Comparison of ENCODE assay signal across 1 cellular context in the genomic region with DNA sequence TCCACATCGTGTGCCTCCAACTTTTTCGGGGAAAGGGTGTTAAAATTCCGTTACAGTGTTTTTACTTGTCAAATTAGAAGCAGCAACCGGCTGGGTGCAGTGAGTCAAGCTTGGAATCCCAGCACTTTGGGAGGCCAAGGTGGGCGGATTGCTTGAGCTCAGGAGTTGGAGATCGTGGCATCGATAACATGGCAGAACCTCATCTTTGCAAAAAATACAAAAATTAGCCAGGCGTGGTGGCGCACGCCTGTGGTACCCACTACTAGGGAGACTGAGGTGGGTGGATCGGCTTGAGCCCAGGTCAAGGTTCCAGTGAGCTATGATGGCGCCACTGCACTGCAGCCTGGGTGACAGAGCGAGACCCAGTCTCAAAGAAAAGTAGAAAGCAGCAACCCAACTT.
TF ChIP-seq lines count a peak whose summit lies in the region.

No MANE protein-coding gene starts in this region.

TF ChIP-seq in GM23338, 12 proteins besides CTCF, POLR2A, EP300 and RAD21 (continued from another document):
- TF ChIP-seq, protein P1, sequence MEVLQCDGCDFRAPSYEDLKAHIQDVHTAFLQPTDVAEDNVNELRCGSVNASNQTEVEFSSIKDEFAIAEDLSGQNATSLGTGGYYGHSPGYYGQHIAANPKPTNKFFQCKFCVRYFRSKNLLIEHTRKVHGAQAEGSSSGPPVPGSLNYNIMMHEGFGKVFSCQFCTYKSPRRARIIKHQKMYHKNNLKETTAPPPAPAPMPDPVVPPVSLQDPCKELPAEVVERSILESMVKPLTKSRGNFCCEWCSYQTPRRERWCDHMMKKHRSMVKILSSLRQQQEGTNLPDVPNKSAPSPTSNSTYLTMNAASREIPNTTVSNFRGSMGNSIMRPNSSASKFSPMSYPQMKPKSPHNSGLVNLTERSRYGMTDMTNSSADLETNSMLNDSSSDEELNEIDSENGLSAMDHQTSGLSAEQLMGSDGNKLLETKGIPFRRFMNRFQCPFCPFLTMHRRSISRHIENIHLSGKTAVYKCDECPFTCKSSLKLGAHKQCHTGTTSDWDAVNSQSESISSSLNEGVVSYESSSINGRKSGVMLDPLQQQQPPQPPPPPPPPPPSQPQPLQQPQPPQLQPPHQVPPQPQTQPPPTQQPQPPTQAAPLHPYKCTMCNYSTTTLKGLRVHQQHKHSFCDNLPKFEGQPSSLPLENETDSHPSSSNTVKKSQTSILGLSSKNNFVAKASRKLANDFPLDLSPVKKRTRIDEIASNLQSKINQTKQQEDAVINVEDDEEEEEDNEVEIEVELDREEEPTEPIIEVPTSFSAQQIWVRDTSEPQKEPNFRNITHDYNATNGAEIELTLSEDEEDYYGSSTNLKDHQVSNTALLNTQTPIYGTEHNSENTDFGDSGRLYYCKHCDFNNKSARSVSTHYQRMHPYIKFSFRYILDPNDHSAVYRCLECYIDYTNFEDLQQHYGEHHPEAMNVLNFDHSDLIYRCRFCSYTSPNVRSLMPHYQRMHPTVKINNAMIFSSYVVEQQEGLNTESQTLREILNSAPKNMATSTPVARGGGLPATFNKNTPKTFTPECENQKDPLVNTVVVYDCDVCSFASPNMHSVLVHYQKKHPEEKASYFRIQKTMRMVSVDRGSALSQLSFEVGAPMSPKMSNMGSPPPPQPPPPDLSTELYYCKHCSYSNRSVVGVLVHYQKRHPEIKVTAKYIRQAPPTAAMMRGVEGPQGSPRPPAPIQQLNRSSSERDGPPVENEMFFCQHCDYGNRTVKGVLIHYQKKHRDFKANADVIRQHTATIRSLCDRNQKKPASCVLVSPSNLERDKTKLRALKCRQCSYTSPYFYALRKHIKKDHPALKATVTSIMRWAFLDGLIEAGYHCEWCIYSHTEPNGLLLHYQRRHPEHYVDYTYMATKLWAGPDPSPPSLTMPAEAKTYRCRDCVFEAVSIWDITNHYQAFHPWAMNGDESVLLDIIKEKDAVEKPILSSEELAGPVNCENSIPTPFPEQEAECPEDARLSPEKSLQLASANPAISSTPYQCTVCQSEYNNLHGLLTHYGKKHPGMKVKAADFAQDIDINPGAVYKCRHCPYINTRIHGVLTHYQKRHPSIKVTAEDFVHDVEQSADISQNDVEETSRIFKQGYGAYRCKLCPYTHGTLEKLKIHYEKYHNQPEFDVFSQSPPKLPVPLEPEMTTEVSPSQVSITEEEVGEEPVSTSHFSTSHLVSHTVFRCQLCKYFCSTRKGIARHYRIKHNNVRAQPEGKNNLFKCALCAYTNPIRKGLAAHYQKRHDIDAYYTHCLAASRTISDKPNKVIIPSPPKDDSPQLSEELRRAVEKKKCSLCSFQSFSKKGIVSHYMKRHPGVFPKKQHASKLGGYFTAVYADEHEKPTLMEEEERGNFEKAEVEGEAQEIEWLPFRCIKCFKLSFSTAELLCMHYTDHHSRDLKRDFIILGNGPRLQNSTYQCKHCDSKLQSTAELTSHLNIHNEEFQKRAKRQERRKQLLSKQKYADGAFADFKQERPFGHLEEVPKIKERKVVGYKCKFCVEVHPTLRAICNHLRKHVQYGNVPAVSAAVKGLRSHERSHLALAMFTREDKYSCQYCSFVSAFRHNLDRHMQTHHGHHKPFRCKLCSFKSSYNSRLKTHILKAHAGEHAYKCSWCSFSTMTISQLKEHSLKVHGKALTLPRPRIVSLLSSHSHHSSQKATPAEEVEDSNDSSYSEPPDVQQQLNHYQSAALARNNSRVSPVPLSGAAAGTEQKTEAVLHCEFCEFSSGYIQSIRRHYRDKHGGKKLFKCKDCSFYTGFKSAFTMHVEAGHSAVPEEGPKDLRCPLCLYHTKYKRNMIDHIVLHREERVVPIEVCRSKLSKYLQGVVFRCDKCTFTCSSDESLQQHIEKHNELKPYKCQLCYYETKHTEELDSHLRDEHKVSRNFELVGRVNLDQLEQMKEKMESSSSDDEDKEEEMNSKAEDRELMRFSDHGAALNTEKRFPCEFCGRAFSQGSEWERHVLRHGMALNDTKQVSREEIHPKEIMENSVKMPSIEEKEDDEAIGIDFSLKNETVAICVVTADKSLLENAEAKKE (CRISPR knock-in tag; IDR thresholded peaks at IDR 0.05): no peak
- TF ChIP-seq CREB1 (CRISPR knock-in tag; IDR thresholded peaks at IDR 0.05; ENCODE audit: low read depth) (no peak), STAT1 (IDR thresholded peaks at IDR 0.05; ENCODE audit: unreplicated experiment) (no peak), EZH2 (IDR thresholded peaks at IDR 0.05; ENCODE audit: low read depth, unreplicated experiment) (no peak), ZNF114 (CRISPR knock-in tag; IDR thresholded peaks at IDR 0.05) (no peak)
